Comparison of ENCODE assay signal across 12 cellular contexts in the genomic region with DNA sequence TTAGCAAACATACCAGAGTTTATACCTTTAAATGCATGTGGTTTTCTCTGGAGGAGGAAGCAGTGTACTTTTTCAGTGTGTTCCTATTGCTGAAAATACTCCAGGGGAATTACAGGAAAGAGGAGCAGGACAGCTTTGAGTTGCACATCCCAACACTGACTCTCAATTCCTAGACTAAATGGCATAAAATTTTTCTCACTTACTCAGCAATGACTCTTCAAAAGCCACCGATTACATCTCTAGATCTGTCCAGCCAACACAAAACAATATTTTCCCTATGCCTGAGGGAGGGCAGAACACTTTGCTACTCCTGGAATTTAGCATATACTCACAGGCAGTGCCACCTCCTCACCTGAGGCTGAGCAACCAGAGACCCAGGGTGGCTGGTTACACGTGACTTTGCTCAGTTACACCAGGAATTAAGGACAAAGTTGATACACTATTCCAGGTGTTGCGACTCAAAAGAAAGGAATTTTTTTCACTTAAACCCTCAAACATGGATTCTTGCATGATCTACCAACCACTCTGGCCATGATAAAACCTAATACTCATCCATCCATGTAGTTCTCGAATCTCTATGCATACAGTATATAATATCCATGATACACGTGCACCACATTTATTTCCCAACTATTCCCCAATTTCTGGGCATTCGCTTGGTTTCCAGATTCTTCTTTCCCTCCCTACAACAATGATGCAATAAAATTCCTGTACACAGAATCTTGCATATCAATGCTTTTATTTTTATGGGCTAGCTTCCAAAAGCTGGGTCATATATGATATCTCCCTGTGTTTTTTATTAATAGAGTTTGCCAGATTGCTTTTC.
DNase-seq lines count a peak whose midpoint lies in the region; ATAC-seq and TF ChIP-seq lines count a peak whose summit lies in the region.
"Had no signal": no experiment of that assay in that cellular context is flagged by ENCODE, and none has a peak within 500 bp of the region (broad histone marks: within the 10 kb centered on the region; RNA-seq: fewer than 3 reads in every experiment).

No MANE protein-coding gene starts in this region.

- H3K9me2 ChIP-seq in PC-9 (ENCODE audit: insufficient read depth): no peaks in the 10 kb centered on the region; the same call in 1 of the 2 replicates

- H3K27me3 ChIP-seq in PC-9 (ENCODE audit: insufficient read depth, low read depth) (no peaks in the 10 kb centered on the region), muscle layer of colon (ENCODE audit: control insufficient read depth in 1 of 2, insufficient read depth in 2 of 2, low read length in 2 of 2) (no peaks in the 10 kb centered on the region), WERI-Rb-1 (ENCODE audit: insufficient read depth, low read depth, severe bottlenecking) (no peaks in the 10 kb centered on the region)
- H3K27me3 ChIP-seq: heart left ventricle had no signal

- H3F3A ChIP-seq in PC-9 (ENCODE audit: insufficient read depth, low read depth): peaks cover 21% of the 10 kb centered on the region

- POLR2A ChIA-PET in PC-9 (lab: Charles Lee; ENCODE audit: unreplicated experiment): interaction anchor here (0.5 kb wide), 1 partner anchor 23 kb away, joined by 9 read pairs; no protein-coding TSS in a partner anchor

- H3K36me3 ChIP-seq in PC-9 (ENCODE audit: low read depth) (0 out of 2 replicates have a peak, but pooled peaks cover under 1% of the 10 kb centered on the region), muscle layer of colon (ENCODE audit: insufficient read depth, low read length) (no peaks in the 10 kb centered on the region), WERI-Rb-1 (no peaks in the 10 kb centered on the region)
- H3K36me3 ChIP-seq: heart left ventricle had no signal

- H3K79me2 ChIP-seq in PC-9 (ENCODE audit: low read depth): no peaks in the 10 kb centered on the region

- H3K27ac ChIP-seq in PC-9 (peak overlapping the region; percentile 72), muscle layer of colon (ENCODE audit: low read depth, low read length) (peak overlapping the region; percentile 24), WERI-Rb-1 (no peak overlapping the region)
- H3K27ac ChIP-seq: heart left ventricle, VCaP had no signal

- H2AFZ ChIP-seq in PC-9: no peak overlapping the region

- no peaks in the 10 kb centered on the region for H4K20me1 ChIP-seq in PC-9 (ENCODE audit: insufficient read depth)

- no peak overlapping the region for H3K4me3 ChIP-seq in PC-9
- no peak overlapping the region for H3K4me3 ChIP-seq in muscle layer of colon (ENCODE audit: low read depth in 1 of 2, low read length in 2 of 2)
- no peak overlapping the region for H3K4me3 ChIP-seq in WERI-Rb-1 (ENCODE audit: low read depth, low read length)
- H3K4me3 ChIP-seq: heart left ventricle had no signal

- peaks cover 24% of the 10 kb centered on the region for H3K4me1 ChIP-seq in PC-9 (replicated peaks; ENCODE audit: insufficient read depth)
- peaks cover 36% of the 10 kb centered on the region for H3K4me1 ChIP-seq in muscle layer of colon (ENCODE audit: insufficient read depth, low read length)

- CTCF ChIA-PET in PC-9 (lab: Charles Lee): interaction anchor here (0.5 kb wide), 1 partner anchor 384 kb away, joined by 4 read pairs; no protein-coding TSS in a partner anchor

- ATAC-seq in HG02610 (IDR thresholded peaks at IDR 0.05; ENCODE audit: unreplicated experiment) (no peak), HG03469 (IDR thresholded peaks at IDR 0.05; ENCODE audit: unreplicated experiment) (no peak), HG02981 (IDR thresholded peaks at IDR 0.05; ENCODE audit: unreplicated experiment) (no peak)
- ATAC-seq: heart left ventricle had no signal

- intact Hi-C loops in PC-9 (cut with micrococcal nuclease; ENCODE audit: unreplicated experiment): loop anchor here (1.0 to 10.0 kb wide), 5 partner anchors 62 to 378 kb away; no protein-coding TSS in a partner anchor

- no TSS peak for BruUV-seq in PC-9 (replicated peaks; lab: Mats Ljungman, UMichigan)

- no peak for TF ChIP-seq CTCF in PC-9 (conservative IDR thresholded peaks at IDR 0.05)
- TF ChIP-seq CTCF in WERI-Rb-1 (IDR thresholded peaks at IDR 0.05; ENCODE audit: low read depth, low read length): no peak

- no peak overlapping the region for H3K9ac ChIP-seq in muscle layer of colon (ENCODE audit: low read length)

- H3K9me3 ChIP-seq in PC-9 (ENCODE audit: insufficient read depth, low read depth) (0 out of 2 replicates have a peak, but pooled peaks cover 5% of the 10 kb centered on the region), muscle layer of colon (ENCODE audit: low read length) (no peaks in the 10 kb centered on the region), WERI-Rb-1 (ENCODE audit: severe bottlenecking) (no peaks in the 10 kb centered on the region)
- H3K9me3 ChIP-seq: heart left ventricle had no signal

- DNase-seq in Daoy (ENCODE audit: low read depth) (peak; percentile 25), PC-9 (peak; percentile 75 to 91), dedifferentiated amniotic fluid mesenchymal stem cell (ENCODE audit: extremely low spot score) (peak; percentile 33), WERI-Rb-1 (no peak)
- DNase-seq: cerebellar nuclear complex; heart left ventricle; stimulated activated CD4-positive, alpha-beta T cell treated with anti-CD3 and anti-CD28 coated beads, Interleukin-12 subunit alpha, Interleukin-12 subunit beta, amount 100 ng/mL, for 4 hours had no signal

- peak overlapping the region; percentile 24 for H3K4me2 ChIP-seq in PC-9
